7 cellular contexts compared by ENCODE assay signal in the genomic region with DNA sequence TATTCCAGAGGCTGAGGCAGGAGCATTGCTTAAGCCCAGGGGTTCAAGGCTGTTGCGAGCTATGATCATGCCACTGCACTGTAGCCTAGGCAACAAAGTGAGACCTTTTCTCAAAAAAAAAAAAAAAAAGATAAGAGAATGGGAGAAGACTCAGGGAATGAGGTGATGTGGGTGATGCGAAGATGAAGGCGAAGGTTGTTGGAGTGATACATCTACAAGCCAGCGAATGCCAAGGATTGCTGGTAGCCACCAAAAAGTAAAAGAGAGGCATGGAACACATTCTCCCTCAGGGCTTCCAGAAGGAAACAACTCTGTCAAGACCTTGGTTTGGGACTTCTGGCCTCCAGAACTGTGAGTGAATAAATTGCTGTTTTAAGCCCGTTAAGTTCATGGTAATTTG.
"Had no signal": no experiment of that assay in that cellular context is flagged by ENCODE, and none has a peak within 500 bp of the region (broad histone marks: within the 10 kb centered on the region; RNA-seq: fewer than 3 reads in every experiment).

No MANE protein-coding gene starts in this region.

- ATAC-seq: HepG2, K562 had no signal

- H3K4me3 ChIP-seq: K562 had no signal

- DNase-seq: IMR-90, KBM-7, KG1 had no signal

- H3K4me3 Mint-ChIP-seq: IgD-negative memory B cell had no signal

- H3K27ac ChIP-seq: HL-60 had no signal

- H3K36me3 Mint-ChIP-seq: IgD-negative memory B cell had no signal
